9 cellular contexts compared by ENCODE assay signal in the genomic region with DNA sequence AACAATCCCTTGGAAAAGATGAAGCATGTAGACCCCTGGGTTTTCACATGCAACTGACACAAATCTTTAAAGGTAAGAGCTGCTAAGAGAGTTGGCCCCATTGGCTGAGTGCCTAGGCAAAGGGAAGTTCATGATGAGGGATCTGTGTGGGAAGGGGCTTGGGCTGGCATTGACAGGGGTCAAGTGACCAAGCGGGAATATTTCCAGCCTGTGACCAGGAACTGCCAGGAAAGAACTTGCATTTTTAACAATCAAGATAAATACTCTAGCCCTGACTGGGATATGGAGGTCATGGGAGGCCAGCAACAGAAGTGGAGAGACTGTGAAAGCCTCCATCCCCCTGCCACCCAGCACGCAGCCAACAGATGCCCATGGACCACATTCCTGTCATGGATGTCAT.
"Had no signal": no experiment of that assay in that cellular context is flagged by ENCODE, and none has a peak within 500 bp of the region (broad histone marks: within the 10 kb centered on the region; RNA-seq: fewer than 3 reads in every experiment).

No MANE protein-coding gene starts in this region.

- H3K27ac ChIP-seq: GM23248 had no signal

- H3K4me3 Mint-ChIP-seq: GM23338, H9, HFFc6 had no signal

- H3K4me1 ChIP-seq: HAP-1 had no signal

- H3K9me3 ChIP-seq: HAP-1 had no signal

- H3K36me3 ChIP-seq: HAP-1 had no signal

- H3K4me3 ChIP-seq: GM23248, GM23338, HAP-1 had no signal

- H3K27ac Mint-ChIP-seq: GM23338, HFFc6 had no signal

- ATAC-seq: GM23338, HCT116 had no signal

- DNase-seq: GM23248, GOT3, H7, H9, HCEC 1CT, HFFc6 had no signal
